Comparison of ENCODE assay signal across 1 cellular context in the genomic region with DNA sequence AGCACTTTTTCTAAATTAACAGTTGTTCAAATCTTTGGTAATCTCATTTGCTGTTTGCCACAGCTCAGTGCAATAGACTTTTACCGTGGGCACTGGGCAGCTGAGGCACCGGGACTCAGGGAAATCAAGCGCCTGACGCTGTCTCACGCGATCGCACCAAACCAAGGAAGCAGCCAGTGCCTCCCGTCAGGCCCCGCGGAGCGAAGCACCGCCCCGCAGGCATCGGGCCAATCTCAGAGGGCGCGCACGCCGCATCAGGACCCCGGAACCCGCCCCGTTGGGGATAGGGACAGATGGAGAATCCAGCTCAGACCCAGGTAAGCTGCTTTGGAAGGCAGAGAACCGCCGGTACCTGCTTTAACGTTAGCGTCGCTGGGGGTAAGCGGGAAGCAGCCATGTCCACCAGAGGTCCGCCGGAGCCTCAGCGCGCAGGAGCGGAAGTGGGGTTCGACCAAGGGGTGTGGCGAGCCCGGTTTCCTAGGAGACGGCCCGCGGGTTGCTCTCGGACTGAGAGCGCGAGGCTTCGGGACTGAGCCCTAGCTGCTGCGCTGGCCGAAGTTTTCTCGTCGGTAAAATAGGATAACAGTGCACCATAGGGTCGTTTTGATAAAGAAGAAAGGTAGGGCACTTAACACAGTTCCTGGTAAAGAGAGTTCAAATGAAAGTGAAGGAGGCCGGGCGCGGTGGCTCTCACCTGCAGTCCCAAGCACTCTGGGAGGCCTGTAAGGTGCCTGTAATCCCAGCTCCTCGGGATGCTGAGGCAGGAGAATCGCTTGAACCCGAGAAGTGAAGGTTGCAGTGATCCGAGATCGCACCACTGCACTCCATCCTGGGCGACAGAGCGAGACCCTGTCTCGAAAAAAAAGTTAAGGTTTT.
TF ChIP-seq lines count a peak whose summit lies in the region.

A gene with protein sequence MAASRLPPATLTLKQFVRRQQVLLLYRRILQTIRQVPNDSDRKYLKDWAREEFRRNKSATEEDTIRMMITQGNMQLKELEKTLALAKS (minus strand): TSS at position 428 of the 876 bp plus-strand sequence. CDS start 31 bp downstream, at position 397.

TF ChIP-seq in GM12878, 131 proteins besides CTCF, POLR2A, EP300 and RAD21 (continued from another document and continues in another):
- TF ChIP-seq, protein P1, sequence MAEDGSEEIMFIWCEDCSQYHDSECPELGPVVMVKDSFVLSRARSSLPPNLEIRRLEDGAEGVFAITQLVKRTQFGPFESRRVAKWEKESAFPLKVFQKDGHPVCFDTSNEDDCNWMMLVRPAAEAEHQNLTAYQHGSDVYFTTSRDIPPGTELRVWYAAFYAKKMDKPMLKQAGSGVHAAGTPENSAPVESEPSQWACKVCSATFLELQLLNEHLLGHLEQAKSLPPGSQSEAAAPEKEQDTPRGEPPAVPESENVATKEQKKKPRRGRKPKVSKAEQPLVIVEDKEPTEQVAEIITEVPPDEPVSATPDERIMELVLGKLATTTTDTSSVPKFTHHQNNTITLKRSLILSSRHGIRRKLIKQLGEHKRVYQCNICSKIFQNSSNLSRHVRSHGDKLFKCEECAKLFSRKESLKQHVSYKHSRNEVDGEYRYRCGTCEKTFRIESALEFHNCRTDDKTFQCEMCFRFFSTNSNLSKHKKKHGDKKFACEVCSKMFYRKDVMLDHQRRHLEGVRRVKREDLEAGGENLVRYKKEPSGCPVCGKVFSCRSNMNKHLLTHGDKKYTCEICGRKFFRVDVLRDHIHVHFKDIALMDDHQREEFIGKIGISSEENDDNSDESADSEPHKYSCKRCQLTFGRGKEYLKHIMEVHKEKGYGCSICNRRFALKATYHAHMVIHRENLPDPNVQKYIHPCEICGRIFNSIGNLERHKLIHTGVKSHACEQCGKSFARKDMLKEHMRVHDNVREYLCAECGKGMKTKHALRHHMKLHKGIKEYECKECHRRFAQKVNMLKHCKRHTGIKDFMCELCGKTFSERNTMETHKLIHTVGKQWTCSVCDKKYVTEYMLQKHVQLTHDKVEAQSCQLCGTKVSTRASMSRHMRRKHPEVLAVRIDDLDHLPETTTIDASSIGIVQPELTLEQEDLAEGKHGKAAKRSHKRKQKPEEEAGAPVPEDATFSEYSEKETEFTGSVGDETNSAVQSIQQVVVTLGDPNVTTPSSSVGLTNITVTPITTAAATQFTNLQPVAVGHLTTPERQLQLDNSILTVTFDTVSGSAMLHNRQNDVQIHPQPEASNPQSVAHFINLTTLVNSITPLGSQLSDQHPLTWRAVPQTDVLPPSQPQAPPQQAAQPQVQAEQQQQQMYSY (CRISPR knock-in tag; IDR thresholded peaks at IDR 0.05), result no peak
- TF ChIP-seq BACH1 (IDR thresholded peaks at IDR 0.05; ENCODE audit: borderline replicate concordance), result peak; percentile 28; the same call in 1 of the 2 replicates
- TF ChIP-seq GABPA (IDR thresholded peaks at IDR 0.05; ENCODE audit: low read depth), result 0 out of 2 replicates have a peak, but pooled peaks have one; percentile 25
- TF ChIP-seq NFYA (IDR thresholded peaks at IDR 0.05; ENCODE audit: borderline replicate concordance, low read depth, low read length), result no peak
- no peak for TF ChIP-seq JUNB (IDR thresholded peaks at IDR 0.05)
- TF ChIP-seq, protein P2, sequence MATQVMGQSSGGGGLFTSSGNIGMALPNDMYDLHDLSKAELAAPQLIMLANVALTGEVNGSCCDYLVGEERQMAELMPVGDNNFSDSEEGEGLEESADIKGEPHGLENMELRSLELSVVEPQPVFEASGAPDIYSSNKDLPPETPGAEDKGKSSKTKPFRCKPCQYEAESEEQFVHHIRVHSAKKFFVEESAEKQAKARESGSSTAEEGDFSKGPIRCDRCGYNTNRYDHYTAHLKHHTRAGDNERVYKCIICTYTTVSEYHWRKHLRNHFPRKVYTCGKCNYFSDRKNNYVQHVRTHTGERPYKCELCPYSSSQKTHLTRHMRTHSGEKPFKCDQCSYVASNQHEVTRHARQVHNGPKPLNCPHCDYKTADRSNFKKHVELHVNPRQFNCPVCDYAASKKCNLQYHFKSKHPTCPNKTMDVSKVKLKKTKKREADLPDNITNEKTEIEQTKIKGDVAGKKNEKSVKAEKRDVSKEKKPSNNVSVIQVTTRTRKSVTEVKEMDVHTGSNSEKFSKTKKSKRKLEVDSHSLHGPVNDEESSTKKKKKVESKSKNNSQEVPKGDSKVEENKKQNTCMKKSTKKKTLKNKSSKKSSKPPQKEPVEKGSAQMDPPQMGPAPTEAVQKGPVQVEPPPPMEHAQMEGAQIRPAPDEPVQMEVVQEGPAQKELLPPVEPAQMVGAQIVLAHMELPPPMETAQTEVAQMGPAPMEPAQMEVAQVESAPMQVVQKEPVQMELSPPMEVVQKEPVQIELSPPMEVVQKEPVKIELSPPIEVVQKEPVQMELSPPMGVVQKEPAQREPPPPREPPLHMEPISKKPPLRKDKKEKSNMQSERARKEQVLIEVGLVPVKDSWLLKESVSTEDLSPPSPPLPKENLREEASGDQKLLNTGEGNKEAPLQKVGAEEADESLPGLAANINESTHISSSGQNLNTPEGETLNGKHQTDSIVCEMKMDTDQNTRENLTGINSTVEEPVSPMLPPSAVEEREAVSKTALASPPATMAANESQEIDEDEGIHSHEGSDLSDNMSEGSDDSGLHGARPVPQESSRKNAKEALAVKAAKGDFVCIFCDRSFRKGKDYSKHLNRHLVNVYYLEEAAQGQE (IDR thresholded peaks at IDR 0.05; ENCODE audit: low read depth, low read length), result no peak
- TF ChIP-seq RELA (IDR thresholded peaks at IDR 0.05; ENCODE audit: borderline replicate concordance, partially characterized antibody), result peak; percentile 57
- no peak for TF ChIP-seq HDAC6 (IDR thresholded peaks at IDR 0.05; ENCODE audit: unreplicated experiment)
- no peak for TF ChIP-seq NFXL1 (IDR thresholded peaks at IDR 0.05; ENCODE audit: borderline replicate concordance)
- no peak; the same call in 1 of the 2 replicates for TF ChIP-seq RFX5 (IDR thresholded peaks at IDR 0.05; ENCODE audit: low read depth, low read length)
- TF ChIP-seq IKZF2 (IDR thresholded peaks at IDR 0.05), result no peak
- peak; percentile 70 for TF ChIP-seq IKZF1 (conservative IDR thresholded peaks at IDR 0.05)
- TF ChIP-seq, protein P3, sequence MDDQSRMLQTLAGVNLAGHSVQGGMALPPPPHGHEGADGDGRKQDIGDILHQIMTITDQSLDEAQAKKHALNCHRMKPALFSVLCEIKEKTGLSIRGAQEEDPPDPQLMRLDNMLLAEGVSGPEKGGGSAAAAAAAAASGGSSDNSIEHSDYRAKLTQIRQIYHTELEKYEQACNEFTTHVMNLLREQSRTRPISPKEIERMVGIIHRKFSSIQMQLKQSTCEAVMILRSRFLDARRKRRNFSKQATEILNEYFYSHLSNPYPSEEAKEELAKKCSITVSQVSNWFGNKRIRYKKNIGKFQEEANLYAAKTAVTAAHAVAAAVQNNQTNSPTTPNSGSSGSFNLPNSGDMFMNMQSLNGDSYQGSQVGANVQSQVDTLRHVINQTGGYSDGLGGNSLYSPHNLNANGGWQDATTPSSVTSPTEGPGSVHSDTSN (IDR thresholded peaks at IDR 0.05; ENCODE audit: insufficient replicate concordance, low read depth, low read length), result no peak
- TF ChIP-seq EGR1 (IDR thresholded peaks at IDR 0.05; ENCODE audit: borderline replicate concordance in 1 of 2, low read depth in 2 of 2, low read length in 2 of 2), result no peak
- peak; percentile 72 for TF ChIP-seq CHD2 (IDR thresholded peaks at IDR 0.05; ENCODE audit: borderline replicate concordance, low read depth, low read length)
- no peak for TF ChIP-seq MTA3 (IDR thresholded peaks at IDR 0.05; ENCODE audit: borderline replicate concordance, low read length)
- TF ChIP-seq EZH2 (IDR thresholded peaks at IDR 0.05; ENCODE audit: borderline replicate concordance, control insufficient read depth, low read depth, low read length), result no peak
- TF ChIP-seq RUNX3 (IDR thresholded peaks at IDR 0.05; ENCODE audit: low read length), result peak; percentile 24; the same call in 1 of the 2 replicates
- no peak for TF ChIP-seq MEF2B (IDR thresholded peaks at IDR 0.05; ENCODE audit: partially characterized antibody, poor library complexity, severe bottlenecking)
- TF ChIP-seq CBX3 (IDR thresholded peaks at IDR 0.05; ENCODE audit: borderline replicate concordance, low read depth), result no peak
- TF ChIP-seq MYB (IDR thresholded peaks at IDR 0.05; ENCODE audit: borderline replicate concordance, low read depth, low read length), result no peak
- TF ChIP-seq, protein P4, sequence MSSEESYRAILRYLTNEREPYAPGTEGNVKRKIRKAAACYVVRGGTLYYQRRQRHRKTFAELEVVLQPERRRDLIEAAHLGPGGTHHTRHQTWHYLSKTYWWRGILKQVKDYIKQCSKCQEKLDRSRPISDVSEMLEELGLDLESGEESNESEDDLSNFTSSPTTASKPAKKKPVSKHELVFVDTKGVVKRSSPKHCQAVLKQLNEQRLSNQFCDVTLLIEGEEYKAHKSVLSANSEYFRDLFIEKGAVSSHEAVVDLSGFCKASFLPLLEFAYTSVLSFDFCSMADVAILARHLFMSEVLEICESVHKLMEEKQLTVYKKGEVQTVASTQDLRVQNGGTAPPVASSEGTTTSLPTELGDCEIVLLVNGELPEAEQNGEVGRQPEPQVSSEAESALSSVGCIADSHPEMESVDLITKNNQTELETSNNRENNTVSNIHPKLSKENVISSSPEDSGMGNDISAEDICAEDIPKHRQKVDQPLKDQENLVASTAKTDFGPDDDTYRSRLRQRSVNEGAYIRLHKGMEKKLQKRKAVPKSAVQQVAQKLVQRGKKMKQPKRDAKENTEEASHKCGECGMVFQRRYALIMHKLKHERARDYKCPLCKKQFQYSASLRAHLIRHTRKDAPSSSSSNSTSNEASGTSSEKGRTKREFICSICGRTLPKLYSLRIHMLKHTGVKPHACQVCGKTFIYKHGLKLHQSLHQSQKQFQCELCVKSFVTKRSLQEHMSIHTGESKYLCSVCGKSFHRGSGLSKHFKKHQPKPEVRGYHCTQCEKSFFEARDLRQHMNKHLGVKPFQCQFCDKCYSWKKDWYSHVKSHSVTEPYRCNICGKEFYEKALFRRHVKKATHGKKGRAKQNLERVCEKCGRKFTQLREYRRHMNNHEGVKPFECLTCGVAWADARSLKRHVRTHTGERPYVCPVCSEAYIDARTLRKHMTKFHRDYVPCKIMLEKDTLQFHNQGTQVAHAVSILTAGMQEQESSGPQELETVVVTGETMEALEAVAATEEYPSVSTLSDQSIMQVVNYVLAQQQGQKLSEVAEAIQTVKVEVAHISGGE (CRISPR knock-in tag; IDR thresholded peaks at IDR 0.05), result no peak
- peak; percentile 35; the same call in 1 of the 2 replicates for TF ChIP-seq HCFC1 (IDR thresholded peaks at IDR 0.05; ENCODE audit: low read length)
- TF ChIP-seq BRCA1 (IDR thresholded peaks at IDR 0.05; ENCODE audit: low read depth, low read length), result no peak; the same call in 1 of the 2 replicates
- no peak for TF ChIP-seq STAT3 (IDR thresholded peaks at IDR 0.05; ENCODE audit: low read depth, low read length)
- TF ChIP-seq, protein P5, sequence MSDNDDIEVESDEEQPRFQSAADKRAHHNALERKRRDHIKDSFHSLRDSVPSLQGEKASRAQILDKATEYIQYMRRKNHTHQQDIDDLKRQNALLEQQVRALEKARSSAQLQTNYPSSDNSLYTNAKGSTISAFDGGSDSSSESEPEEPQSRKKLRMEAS (IDR thresholded peaks at IDR 0.05; ENCODE audit: low read depth, low read length), result peak; percentile 69
- TF ChIP-seq ZNF274 (IDR thresholded peaks at IDR 0.05; ENCODE audit: insufficient read depth, insufficient read length), result no peak
- TF ChIP-seq, protein P6, sequence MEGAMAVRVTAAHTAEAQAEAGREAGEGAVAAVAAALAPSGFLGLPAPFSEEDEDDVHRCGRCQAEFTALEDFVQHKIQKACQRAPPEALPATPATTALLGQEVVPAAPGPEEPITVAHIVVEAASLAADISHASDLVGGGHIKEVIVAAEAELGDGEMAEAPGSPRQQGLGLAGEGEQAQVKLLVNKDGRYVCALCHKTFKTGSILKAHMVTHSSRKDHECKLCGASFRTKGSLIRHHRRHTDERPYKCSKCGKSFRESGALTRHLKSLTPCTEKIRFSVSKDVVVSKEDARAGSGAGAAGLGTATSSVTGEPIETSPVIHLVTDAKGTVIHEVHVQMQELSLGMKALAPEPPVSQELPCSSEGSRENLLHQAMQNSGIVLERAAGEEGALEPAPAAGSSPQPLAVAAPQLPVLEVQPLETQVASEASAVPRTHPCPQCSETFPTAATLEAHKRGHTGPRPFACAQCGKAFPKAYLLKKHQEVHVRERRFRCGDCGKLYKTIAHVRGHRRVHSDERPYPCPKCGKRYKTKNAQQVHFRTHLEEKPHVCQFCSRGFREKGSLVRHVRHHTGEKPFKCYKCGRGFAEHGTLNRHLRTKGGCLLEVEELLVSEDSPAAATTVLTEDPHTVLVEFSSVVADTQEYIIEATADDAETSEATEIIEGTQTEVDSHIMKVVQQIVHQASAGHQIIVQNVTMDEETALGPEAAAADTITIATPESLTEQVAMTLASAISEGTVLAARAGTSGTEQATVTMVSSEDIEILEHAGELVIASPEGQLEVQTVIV (IDR thresholded peaks at IDR 0.05; ENCODE audit: borderline replicate concordance, partially characterized antibody), result peak; percentile 72
- no peak for TF ChIP-seq JUND (IDR thresholded peaks at IDR 0.05; ENCODE audit: low read depth, low read length)
- TF ChIP-seq PML (IDR thresholded peaks at IDR 0.05; ENCODE audit: low read length), result peak; percentile 98
- TF ChIP-seq CREB1 (IDR thresholded peaks at IDR 0.05; ENCODE audit: low read depth), result peak; percentile 65
- no peak for TF ChIP-seq ETV6 (conservative IDR thresholded peaks at IDR 0.05 in 1 of 2, IDR thresholded peaks at IDR 0.05 in 1 of 2; ENCODE audit: borderline replicate concordance in 1 of 2, low read depth in 1 of 2)
- TF ChIP-seq, protein P7, sequence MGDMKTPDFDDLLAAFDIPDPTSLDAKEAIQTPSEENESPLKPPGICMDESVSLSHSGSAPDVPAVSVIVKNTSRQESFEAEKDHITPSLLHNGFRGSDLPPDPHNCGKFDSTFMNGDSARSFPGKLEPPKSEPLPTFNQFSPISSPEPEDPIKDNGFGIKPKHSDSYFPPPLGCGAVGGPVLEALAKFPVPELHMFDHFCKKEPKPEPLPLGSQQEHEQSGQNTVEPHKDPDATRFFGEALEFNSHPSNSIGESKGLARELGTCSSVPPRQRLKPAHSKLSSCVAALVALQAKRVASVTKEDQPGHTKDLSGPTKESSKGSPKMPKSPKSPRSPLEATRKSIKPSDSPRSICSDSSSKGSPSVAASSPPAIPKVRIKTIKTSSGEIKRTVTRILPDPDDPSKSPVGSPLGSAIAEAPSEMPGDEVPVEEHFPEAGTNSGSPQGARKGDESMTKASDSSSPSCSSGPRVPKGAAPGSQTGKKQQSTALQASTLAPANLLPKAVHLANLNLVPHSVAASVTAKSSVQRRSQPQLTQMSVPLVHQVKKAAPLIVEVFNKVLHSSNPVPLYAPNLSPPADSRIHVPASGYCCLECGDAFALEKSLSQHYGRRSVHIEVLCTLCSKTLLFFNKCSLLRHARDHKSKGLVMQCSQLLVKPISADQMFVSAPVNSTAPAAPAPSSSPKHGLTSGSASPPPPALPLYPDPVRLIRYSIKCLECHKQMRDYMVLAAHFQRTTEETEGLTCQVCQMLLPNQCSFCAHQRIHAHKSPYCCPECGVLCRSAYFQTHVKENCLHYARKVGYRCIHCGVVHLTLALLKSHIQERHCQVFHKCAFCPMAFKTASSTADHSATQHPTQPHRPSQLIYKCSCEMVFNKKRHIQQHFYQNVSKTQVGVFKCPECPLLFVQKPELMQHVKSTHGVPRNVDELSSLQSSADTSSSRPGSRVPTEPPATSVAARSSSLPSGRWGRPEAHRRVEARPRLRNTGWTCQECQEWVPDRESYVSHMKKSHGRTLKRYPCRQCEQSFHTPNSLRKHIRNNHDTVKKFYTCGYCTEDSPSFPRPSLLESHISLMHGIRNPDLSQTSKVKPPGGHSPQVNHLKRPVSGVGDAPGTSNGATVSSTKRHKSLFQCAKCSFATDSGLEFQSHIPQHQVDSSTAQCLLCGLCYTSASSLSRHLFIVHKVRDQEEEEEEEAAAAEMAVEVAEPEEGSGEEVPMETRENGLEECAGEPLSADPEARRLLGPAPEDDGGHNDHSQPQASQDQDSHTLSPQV (IDR thresholded peaks at IDR 0.05), result no peak
- TF ChIP-seq SREBF1 (IDR thresholded peaks at IDR 0.05; ENCODE audit: low read length), result no peak
- no peak; the same call in 2 of the 3 replicates for TF ChIP-seq POU2F2 (IDR thresholded peaks at IDR 0.05; ENCODE audit: borderline replicate concordance, low read depth, low read length)
- 0 out of 2 replicates have a peak, but pooled peaks have one; percentile 24 for TF ChIP-seq ATF7 (IDR thresholded peaks at IDR 0.05; ENCODE audit: low read depth)
